In genomic region chr20:62141397-62142251, GRCh38 we compare ENCODE assay signal across 8 cellular contexts. TPM values are rescaled to one million over a fixed set of nuclear protein-coding genes. Genes with fewer than 3 reads are reported as not detected.
DNase-seq lines count a peak whose midpoint lies in the region; ATAC-seq, FAIRE-seq and TF ChIP-seq lines count a peak whose summit lies in the region.

No MANE protein-coding gene starts in this region.

- peak; percentile 70 for FAIRE-seq in K562 (lab: Jason Lieb, UNC)

- peak overlapping the region; percentile 91 for H3K27ac Mint-ChIP-seq in activated CD4-positive, alpha-beta T cell treated with anti-CD3 and anti-CD28 coated beads for 36 hours

- H3K9me1 ChIP-seq in K562 (ENCODE audit: control insufficient read depth, insufficient read depth, low read length): no peaks in the 10 kb centered on the region

- TF ChIP-seq RAD21 in K562 (CRISPR knock-in tag; conservative IDR thresholded peaks at IDR 0.05 in 1 of 2, IDR thresholded peaks at IDR 0.05 in 1 of 2): peak in 1 of 2 experiments; percentile 33; a peak in 2 of 4 replicates
- peak in 1 of 2 donors; percentile 34 for TF ChIP-seq RAD21 in liver (IDR thresholded peaks at IDR 0.05)

- CTCF ChIA-PET in activated CD4-positive, alpha-beta T cell treated with anti-CD3 and anti-CD28 coated beads for 36 hours (lab: Charles Lee): interaction anchor here (0.5 to 1.7 kb wide), 7 partner anchors 12 to 1049 kb away, joined by 3 to 7 read pairs (median 4); no protein-coding TSS in a partner anchor
- CTCF ChIA-PET in K562 (lab: Yijun Ruan, JAX; ENCODE audit: low intra/inter-chr PET ratio): no interaction called here

- in situ Hi-C loops in K562 (cut with MboI): no loop called here

- POLR2A ChIA-PET in activated CD4-positive, alpha-beta T cell treated with anti-CD3 and anti-CD28 coated beads for 36 hours (lab: Charles Lee): interaction anchor here (0.5 to 2.3 kb wide), 3 partner anchors 15 to 75 kb away, joined by 3 to 9 read pairs (median 4); partner anchors contain the start of gene TAF4
- POLR2A ChIA-PET in K562 (lab: Yijun Ruan, JAX): interaction anchor here (0.6 to 2.3 kb wide), 10 partner anchors 8 to 415 kb away, joined by 3 to 10 read pairs (median 4); partner anchors contain the start of gene LSM14B

- ATAC-seq in activated CD4-positive, alpha-beta T cell treated with anti-CD3 and anti-CD28 coated beads for 36 hours: peak; percentile 23
- ATAC-seq in K562 (peak; percentile 48), HG03354 (IDR thresholded peaks at IDR 0.05; ENCODE audit: poor library complexity, severe bottlenecking, unreplicated experiment) (no peak), GM21825 (IDR thresholded peaks at IDR 0.05; ENCODE audit: unreplicated experiment) (no peak)

- TF ChIP-seq POLR2A in NB4 (IDR thresholded peaks at IDR 0.05; ENCODE audit: extremely low read depth, insufficient read length) (no peak), K562 (conservative IDR thresholded peaks at IDR 0.05) (no peak)

- peak; percentile 50 for DNase-seq in activated CD4-positive, alpha-beta T cell treated with anti-CD3 and anti-CD28 coated beads for 36 hours
- DNase-seq in activated CD4-positive, alpha-beta T cell treated with anti-CD3 and anti-CD28 coated beads, Interleukin-2, amount 50 U/mL, for 1 hour: no peak
- DNase-seq in NB4 (ENCODE audit: low read depth) (peak; percentile 55), K562 (ENCODE audit: extremely low read depth in 1 of 4, low spot score in 3 of 4) (peak in 1 of 4 experiments; percentile 46)

- intact Hi-C loops in activated CD4-positive, alpha-beta T cell treated with anti-CD3 and anti-CD28 coated beads for 36 hours (cut with DNase I, micrococcal nuclease): loop anchor here (1.0 to 5.0 kb wide), 6 partner anchors 19 to 786 kb away; partner anchors contain the start of genes CABLES2 (in 1 of the 2), DIDO1 (in 1 of the 2), LSM14B (in 1 of the 2) and RPS21 (in 1 of the 2)
- intact Hi-C loops in K562 (cut with micrococcal nuclease): loop anchor here (5.0 to 10.0 kb wide), 4 partner anchors 74 to 243 kb away; partner anchors contain the start of genes RPS21 and TAF4

- H4K20me1 ChIP-seq in K562 (replicated peaks; ENCODE audit: control insufficient read depth, insufficient read depth, low read length): peaks cover 42% of the 10 kb centered on the region

- H3K9ac ChIP-seq in K562 (ENCODE audit: insufficient read depth in 1 of 2, low read depth in 2 of 2, low read length in 2 of 2) (peak overlapping the region; percentile 90 to 97), liver (ENCODE audit: low read depth in 1 of 2, low read length in 2 of 2) (peak overlapping the region; percentile 87 to 95)

- no peak for TF ChIP-seq EP300 in K562 (IDR thresholded peaks at IDR 0.05; ENCODE audit: low read length)

- H3K27ac ChIP-seq in K562 (ENCODE audit: extremely low read depth, low read depth, low read length) (peak overlapping the region; percentile 91), liver (ENCODE audit: low read depth in 1 of 2, low read length in 2 of 2) (peak overlapping the region; percentile 86 to 90), thymus (ENCODE audit: low read depth) (no peak overlapping the region)

- H3K27me3 Mint-ChIP-seq in activated CD4-positive, alpha-beta T cell treated with anti-CD3 and anti-CD28 coated beads for 36 hours: no peaks in the 10 kb centered on the region

- H3K4me2 ChIP-seq in K562 (ENCODE audit: insufficient read depth, low read length): peak overlapping the region; percentile 80

- peak; percentile 46 for TF ChIP-seq CTCF in NB4 (IDR thresholded peaks at IDR 0.05; ENCODE audit: low read depth, low read length)
- peak; percentile 45 to 55 (median 50); a peak in 5 of 6 replicates for TF ChIP-seq CTCF in K562 (IDR thresholded peaks at IDR 0.05 in 2 of 3, conservative IDR thresholded peaks at IDR 0.05 in 1 of 3; ENCODE audit: insufficient read depth in 2 of 3, low read depth in 1 of 3, low read length in 3 of 3)
- no peak for TF ChIP-seq CTCF in liver (IDR thresholded peaks at IDR 0.05; ENCODE audit: low read depth, low read length, missing input control)

- H3K36me3 ChIP-seq in K562 (ENCODE audit: control insufficient read depth, insufficient read depth, low read length) (peaks cover 73% of the 10 kb centered on the region), liver (ENCODE audit: control insufficient read depth in 4 of 4, insufficient read depth in 3 of 4, low read depth in 1 of 4, low read length in 3 of 4) (peaks cover 15 to 36% (median 33%) of the 10 kb centered on the region in 4 donors), thymus (ENCODE audit: control insufficient read depth, insufficient read depth) (peaks cover 36% of the 10 kb centered on the region)

- peak overlapping the region; percentile 89 for H3K4me3 Mint-ChIP-seq in activated CD4-positive, alpha-beta T cell treated with anti-CD3 and anti-CD28 coated beads for 36 hours

- peaks cover 52% of the 10 kb centered on the region for H3K4me1 Mint-ChIP-seq in activated CD4-positive, alpha-beta T cell treated with anti-CD3 and anti-CD28 coated beads for 36 hours

- peaks cover 49% of the 10 kb centered on the region for H3K36me3 Mint-ChIP-seq in activated CD4-positive, alpha-beta T cell treated with anti-CD3 and anti-CD28 coated beads for 36 hours (ENCODE audit: low read depth)

- WGBS in K562 (ENCODE audit: insufficient coverage, low coverage, missing lambda C conversion rate): 14% methylated on average over 14 of the region's 14 CpGs
- WGBS in liver: 15% methylated on average over 14 of the region's 14 CpGs
- 37% methylated on average over 14 of the region's 14 CpGs for WGBS in thymus

- peaks cover 74% of the 10 kb centered on the region for H3K79me2 ChIP-seq in K562 (ENCODE audit: control insufficient read depth, insufficient read depth, low read length)

- no peaks in the 10 kb centered on the region for H3K27me3 ChIP-seq in K562 (ENCODE audit: control insufficient read depth in 2 of 2, insufficient read depth in 2 of 2, low read length in 2 of 2)
- H3K27me3 ChIP-seq in liver (ENCODE audit: control insufficient read depth in 4 of 4, insufficient read depth in 4 of 4, low read length in 3 of 4): no peaks in the 10 kb centered on the region
- no peaks in the 10 kb centered on the region for H3K27me3 ChIP-seq in thymus (ENCODE audit: control insufficient read depth, insufficient read depth)

- H3K9me3 ChIP-seq in K562 (replicated peaks; ENCODE audit: control insufficient read depth, insufficient read depth, low read depth, low read length) (no peaks in the 10 kb centered on the region), liver (ENCODE audit: control insufficient read depth in 4 of 4, low read length in 3 of 4) (no peaks in the 10 kb centered on the region), thymus (ENCODE audit: control insufficient read depth) (no peaks in the 10 kb centered on the region)

- TSS peak; percentile 42 for BruUV-seq in K562 (replicated peaks; lab: Mats Ljungman, UMichigan)

- H3K9me3 Mint-ChIP-seq in activated CD4-positive, alpha-beta T cell treated with anti-CD3 and anti-CD28 coated beads for 36 hours (ENCODE audit: low read depth): no peaks in the 10 kb centered on the region

- no peak overlapping the region for H2AFZ ChIP-seq in K562 (ENCODE audit: low read depth, low read length)

- H3K4me1 ChIP-seq in K562 (replicated peaks in 1 of 2; ENCODE audit: control insufficient read depth in 2 of 2, insufficient read depth in 2 of 2, low read length in 2 of 2) (peaks cover 30 to 40% of the 10 kb centered on the region in 2 experiments; a peak in 4 of 5 replicates), liver (ENCODE audit: control insufficient read depth in 4 of 4, insufficient read depth in 4 of 4, low read length in 3 of 4) (peaks cover 12 to 42% (median 34%) of the 10 kb centered on the region in 4 donors), thymus (ENCODE audit: control insufficient read depth, insufficient read depth, low read length) (peaks cover 18% of the 10 kb centered on the region)

- peak overlapping the region; percentile 90 for H3K4me3 ChIP-seq in NB4 (ENCODE audit: low read depth, low read length)
- H3K4me3 ChIP-seq in K562: peak overlapping the region; percentile 89
- peak overlapping the region; percentile 74 to 94 (median 78) for H3K4me3 ChIP-seq in liver (ENCODE audit: low read depth in 1 of 3, low read length in 3 of 3)
- H3K4me3 ChIP-seq in thymus (ENCODE audit: low read length): peak overlapping the region; percentile 92

RNA-seq across cellular contexts. Expression of gene PSMA7, which starts 1.6 kb away (rescaled TPM):
- 100 to 1,000 TPM; 208 to 296 TPM for total RNA-seq in activated CD4-positive, alpha-beta T cell treated with anti-CD3 and anti-CD28 coated beads for 36 hours
- total RNA-seq in K562 (2011; cell fraction: chromatin; rRNA removed; ENCODE audit: low replicate concordance): 103 and 137 TPM in 2 replicates
- total RNA-seq in K562 (2011; cell fraction: nucleolus; rRNA removed): 121 and 134 TPM in 2 replicates
- 107 and 114 TPM in 2 replicates for total RNA-seq in K562 (2011; cell fraction: nucleoplasm; rRNA removed)
- 490 and 510 TPM in 2 replicates for total RNA-seq in K562 (2014; rRNA removed)
- 263 and 283 TPM in 2 replicates for total RNA-seq in K562 (2014; rRNA removed; fragmentation: Illumina TruSeq; extraction: Trizol)
- 289 and 308 TPM in 2 replicates for total RNA-seq in K562 (2015; rRNA removed; fragmentation: Illumina TruSeq; extraction: Trizol)
- 413 and 431 TPM in 2 replicates for total RNA-seq in K562 (2021)
- 404 and 422 TPM in 2 replicates for polyA plus RNA-seq in K562 (2011; rRNA removed)
- polyA plus RNA-seq in K562 (2011; cell fraction: cytosol; rRNA removed): 449 and 653 TPM in 2 replicates
- 316 and 321 TPM in 2 replicates for polyA plus RNA-seq in K562 (2011; cell fraction: nucleus; rRNA removed)
- polyA plus RNA-seq in K562 (2012): 293 and 411 TPM in 2 replicates
- 257 and 356 TPM in 2 replicates for polyA plus RNA-seq in K562 (2014; fragmentation: Illumina TruSeq; extraction: Trizol)
- polyA plus RNA-seq in K562 (2014; fragmentation: Nextera tagmentation; extraction: Ambion mirVana): 100 to 1,000 TPM; 303 to 393 TPM
- 472 and 507 TPM in 2 replicates for polyA plus RNA-seq in K562 (2014; rRNA removed)
- 166 and 211 TPM in 2 replicates for polyA minus RNA-seq in K562 (2011; rRNA and poly(A)+ RNA removed)
- polyA minus RNA-seq in K562 (2011; cell fraction: cytosol; rRNA and poly(A)+ RNA removed): 85.6 and 105 TPM in 2 replicates
- polyA minus RNA-seq in K562 (2011; cell fraction: nucleus; rRNA and poly(A)+ RNA removed): 46.9 and 66.2 TPM in 2 replicates
- total RNA-seq in liver: 100 to 1,000 TPM; 109 to 181 TPM
- polyA plus RNA-seq in liver: 100 to 1,000 TPM; 212 to 342 TPM
- 264 TPM for polyA plus RNA-seq in thymus

RNA-seq across cellular contexts. Expression of gene SS18L1, which starts 1.9 kb away (rescaled TPM):
- 10 to 100 TPM; 14.3 to 16.6 TPM for total RNA-seq in activated CD4-positive, alpha-beta T cell treated with anti-CD3 and anti-CD28 coated beads for 36 hours
- 73.1 and 90.7 TPM in 2 replicates for total RNA-seq in K562 (2011; cell fraction: chromatin; rRNA removed; ENCODE audit: low replicate concordance)
- total RNA-seq in K562 (2011; cell fraction: nucleolus; rRNA removed): 42.7 and 52.5 TPM in 2 replicates
- total RNA-seq in K562 (2011; cell fraction: nucleoplasm; rRNA removed): 50.7 and 61.9 TPM in 2 replicates
- total RNA-seq in K562 (2014; rRNA removed) (17.5 and 22.4 TPM in 2 replicates), K562 (2014; rRNA removed; fragmentation: Illumina TruSeq; extraction: Trizol) (10.8 and 12.8 TPM in 2 replicates), K562 (2015; rRNA removed; fragmentation: Illumina TruSeq; extraction: Trizol) (15.1 and 15.2 TPM in 2 replicates), K562 (2021) (21.1 and 21.3 TPM in 2 replicates), liver (10 to 100 TPM; 17.3 to 24.3 TPM)
- polyA plus RNA-seq in K562 (2011; rRNA removed) (19.6 and 22.3 TPM in 2 replicates), K562 (2014; fragmentation: Illumina TruSeq; extraction: Trizol) (14.9 and 15.3 TPM in 2 replicates), K562 (2014; fragmentation: Nextera tagmentation; extraction: Ambion mirVana) (1 to 10 TPM; 2.7 to 3.0 TPM), K562 (2014; rRNA removed) (28.3 and 32.6 TPM in 2 replicates), liver (10 to 100 TPM in 1 of 2 donors, 1 to 10 TPM in 1; 6.1 to 16.1 TPM), thymus (22.3 TPM)
- polyA plus RNA-seq in K562 (2011; cell fraction: cytosol; rRNA removed): 20.5 and 44.1 TPM in 2 replicates
- 37.1 and 62.5 TPM in 2 replicates for polyA plus RNA-seq in K562 (2011; cell fraction: nucleus; rRNA removed)
- 15.5 and 18.1 TPM in 2 replicates for polyA plus RNA-seq in K562 (2012)
- 7.9 and 11.9 TPM in 2 replicates for polyA minus RNA-seq in K562 (2011; rRNA and poly(A)+ RNA removed)
- 13.6 and 15.9 TPM in 2 replicates for polyA minus RNA-seq in K562 (2011; cell fraction: cytosol; rRNA and poly(A)+ RNA removed)
- polyA minus RNA-seq in K562 (2011; cell fraction: nucleus; rRNA and poly(A)+ RNA removed): 21.1 and 22.5 TPM in 2 replicates

RNA-seq across cellular contexts. Expression of gene LSM14B, which starts 19.3 kb away (rescaled TPM):
- 10 to 100 TPM; 38.7 TPM for total RNA-seq in activated CD4-positive, alpha-beta T cell treated with anti-CD3 and anti-CD28 coated beads for 36 hours
- total RNA-seq in K562 (2011; cell fraction: chromatin; rRNA removed; ENCODE audit: low replicate concordance): 47.0 and 71.4 TPM in 2 replicates
- 35.4 and 42.2 TPM in 2 replicates for total RNA-seq in K562 (2011; cell fraction: nucleolus; rRNA removed)
- 57.3 and 73.7 TPM in 2 replicates for total RNA-seq in K562 (2011; cell fraction: nucleoplasm; rRNA removed)
- total RNA-seq in K562 (2014; rRNA removed) (20.2 and 24.8 TPM in 2 replicates), K562 (2014; rRNA removed; fragmentation: Illumina TruSeq; extraction: Trizol) (12.8 and 13.1 TPM in 2 replicates), K562 (2015; rRNA removed; fragmentation: Illumina TruSeq; extraction: Trizol) (21.2 and 21.8 TPM in 2 replicates), K562 (2021) (32.7 and 36.0 TPM in 2 replicates), liver (10 to 100 TPM; 15.5 to 15.9 TPM)
- polyA plus RNA-seq in K562 (2011; rRNA removed) (22.6 and 25.8 TPM in 2 replicates), K562 (2014; fragmentation: Illumina TruSeq; extraction: Trizol) (19.5 and 25.0 TPM in 2 replicates), K562 (2014; fragmentation: Nextera tagmentation; extraction: Ambion mirVana) (under 1 TPM; 0.66 to 0.83 TPM), K562 (2014; rRNA removed) (26.5 and 27.8 TPM in 2 replicates), liver (10 to 100 TPM in 1 of 2 donors, under 1 TPM in 1; 0.99 to 11.2 TPM), thymus (23.1 TPM)
- 19.5 and 43.4 TPM in 2 replicates for polyA plus RNA-seq in K562 (2011; cell fraction: cytosol; rRNA removed)
- polyA plus RNA-seq in K562 (2011; cell fraction: nucleus; rRNA removed): 40.4 and 59.2 TPM in 2 replicates
- 25.9 and 36.4 TPM in 2 replicates for polyA plus RNA-seq in K562 (2012)
- polyA minus RNA-seq in K562 (2011; rRNA and poly(A)+ RNA removed): 16.3 and 20.9 TPM in 2 replicates
- polyA minus RNA-seq in K562 (2011; cell fraction: cytosol; rRNA and poly(A)+ RNA removed): 13.7 and 20.2 TPM in 2 replicates
- polyA minus RNA-seq in K562 (2011; cell fraction: nucleus; rRNA and poly(A)+ RNA removed): 14.7 and 21.3 TPM in 2 replicates

RNA-seq across cellular contexts. Expression of gene MTG2, which starts 41.2 kb away (rescaled TPM):
- 10 to 100 TPM; 38.0 to 44.9 TPM for total RNA-seq in activated CD4-positive, alpha-beta T cell treated with anti-CD3 and anti-CD28 coated beads for 36 hours
- 78.3 and 113 TPM in 2 replicates for total RNA-seq in K562 (2011; cell fraction: chromatin; rRNA removed; ENCODE audit: low replicate concordance)
- 67.9 and 70.7 TPM in 2 replicates for total RNA-seq in K562 (2011; cell fraction: nucleolus; rRNA removed)
- total RNA-seq in K562 (2011; cell fraction: nucleoplasm; rRNA removed): 77.2 and 104 TPM in 2 replicates
- total RNA-seq in K562 (2014; rRNA removed) (44.6 and 63.8 TPM in 2 replicates), K562 (2014; rRNA removed; fragmentation: Illumina TruSeq; extraction: Trizol) (21.5 and 21.7 TPM in 2 replicates), K562 (2015; rRNA removed; fragmentation: Illumina TruSeq; extraction: Trizol) (39.6 and 44.5 TPM in 2 replicates), K562 (2021) (65.1 and 67.5 TPM in 2 replicates), liver (10 to 100 TPM; 13.0 to 26.8 TPM)
- polyA plus RNA-seq in K562 (2011; rRNA removed) (32.3 and 33.1 TPM in 2 replicates), K562 (2014; fragmentation: Illumina TruSeq; extraction: Trizol) (53.9 and 66.5 TPM in 2 replicates), K562 (2014; fragmentation: Nextera tagmentation; extraction: Ambion mirVana) (1 to 10 TPM; 8.7 to 9.3 TPM), K562 (2014; rRNA removed) (58.9 and 67.2 TPM in 2 replicates), liver (10 to 100 TPM; 22.0 to 28.0 TPM), thymus (47.2 TPM)
- polyA plus RNA-seq in K562 (2011; cell fraction: cytosol; rRNA removed): 43.6 and 66.7 TPM in 2 replicates
- polyA plus RNA-seq in K562 (2011; cell fraction: nucleus; rRNA removed): 27.6 and 41.4 TPM in 2 replicates
- polyA plus RNA-seq in K562 (2012): 35.8 and 52.8 TPM in 2 replicates
- 20.0 and 26.4 TPM in 2 replicates for polyA minus RNA-seq in K562 (2011; rRNA and poly(A)+ RNA removed)
- polyA minus RNA-seq in K562 (2011; cell fraction: cytosol; rRNA and poly(A)+ RNA removed): 21.5 and 30.5 TPM in 2 replicates
- polyA minus RNA-seq in K562 (2011; cell fraction: nucleus; rRNA and poly(A)+ RNA removed): 14.5 and 18.4 TPM in 2 replicates

Comparison
In these comparisons a context has a peak if more than half of its experiments do, and no peak if none do; other contexts are left out.
1. ATAC-seq: peak in activated CD4-positive, alpha-beta T cell treated with anti-CD3 and anti-CD28 coated beads for 36 hours (single experiment) and K562 (single experiment); none in HG03354 (single experiment) and GM21825 (single experiment).
2. Peak in every context shown above with its lines, with median percentiles within 50 percentile points of each other: H3K4me3 ChIP-seq.